8 cellular contexts compared by ENCODE assay signal in the genomic region with DNA sequence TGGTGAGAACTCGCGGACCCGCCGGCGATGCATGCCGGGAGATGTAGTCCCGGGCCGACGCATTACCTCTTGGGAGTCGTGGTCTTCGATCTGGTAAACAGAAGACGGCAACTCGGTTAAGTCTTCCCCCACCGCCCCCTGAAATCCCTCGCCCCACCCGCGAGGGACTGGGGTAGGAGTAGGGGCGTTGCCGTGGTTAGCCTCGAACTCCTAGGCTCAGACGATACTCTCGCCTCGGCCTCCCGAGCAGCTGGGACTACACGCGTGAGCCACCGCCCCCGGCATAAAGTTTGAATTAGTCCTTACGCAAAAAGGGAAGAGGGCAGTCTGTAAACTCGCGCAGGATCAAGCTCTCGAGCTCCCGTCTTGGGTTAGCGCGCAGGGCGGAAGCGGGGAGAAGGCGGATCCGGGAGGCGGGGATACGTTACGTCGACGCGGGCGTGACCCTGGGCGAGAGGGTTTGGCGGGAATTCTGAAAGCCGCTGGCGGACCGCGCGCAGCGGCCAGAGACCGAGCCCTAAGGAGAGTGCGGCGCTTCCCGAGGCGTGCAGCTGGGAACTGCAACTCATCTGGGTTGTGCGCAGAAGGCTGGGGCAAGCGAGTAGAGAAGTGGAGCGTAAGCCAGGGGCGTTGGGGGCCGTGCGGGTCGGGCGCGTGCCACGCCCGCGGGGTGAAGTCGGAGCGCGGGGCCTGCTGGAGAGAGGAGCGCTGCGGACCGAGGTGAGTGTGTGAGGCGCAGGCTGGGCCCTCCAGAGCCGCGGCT. TPM values are rescaled to one million over a fixed set of nuclear protein-coding genes. Genes with fewer than 3 reads are reported as not detected.
DNase-seq lines count a peak whose midpoint lies in the region; ATAC-seq and TF ChIP-seq lines count a peak whose summit lies in the region.

Gene RAD51, plus strand, starts transcription at position 469 of the 763 bp plus-strand sequence. CDS start 3,585 bp downstream, outside the sequence.

- no peak for TF ChIP-seq CTCF in BJ (IDR thresholded peaks at IDR 0.05; ENCODE audit: insufficient read depth, low read depth, low read length)
- TF ChIP-seq CTCF in choroid plexus epithelial cell (conservative IDR thresholded peaks at IDR 0.05; ENCODE audit: low read depth, low read length) = no peak

- peak; percentile 77 for DNase-seq in BJ (ENCODE audit: low read depth)
- DNase-seq in GM19240 (ENCODE audit: insufficient read length, low spot score) = peak; percentile 80
- DNase-seq in NCI-H524 treated with DMSO at 0.1 percent for 48 hours (lab: John Stamatoyannopoulos, UW) = peak; percentile 81
- peak; percentile 88 to 91 for DNase-seq in activated CD4-positive, alpha-beta T cell treated with anti-CD3 and anti-CD28 coated beads for 4 hours
- DNase-seq in choroid plexus epithelial cell (ENCODE audit: low read depth) = peak; percentile 97
- DNase-seq in kidney tubule cell (ENCODE audit: low spot score) = peak; percentile 95
- DNase-seq in stimulated activated CD4-positive, alpha-beta T cell treated with anti-CD3 and anti-CD28 coated beads, Interleukin-1b, Interleukin-23, amount 100 ng/mL, for 1 hour (ENCODE audit: low read depth in 2 of 2) = peak; percentile 72 to 83

- no peaks in the 10 kb centered on the region for H3K36me3 ChIP-seq in BJ (ENCODE audit: control insufficient read depth, insufficient read depth, low read length)

- H3K4me3 ChIP-seq in BJ (ENCODE audit: low read depth, low read length) (peak within 1 kb of the TSS; percentile 89), choroid plexus epithelial cell (ENCODE audit: low read depth, low read length) (peak within 1 kb of the TSS; percentile 98)

- ATAC-seq in HG03457 (IDR thresholded peaks at IDR 0.05; ENCODE audit: unreplicated experiment) = peak; percentile 77

- POLR2A ChIA-PET in BJ (lab: Charles Lee) = interaction anchor here (0.6 kb wide), 2 partner anchors 17 to 459 kb away, joined by 3 read pairs; no protein-coding TSS in a partner anchor

- no peaks in the 10 kb centered on the region for H3K27me3 ChIP-seq in BJ (ENCODE audit: control insufficient read depth, insufficient read depth, low read length)

- CTCF ChIA-PET in BJ (lab: Yijun Ruan, JAX) = interaction anchor here (0.7 to 2.4 kb wide), 7 partner anchors 16 to 199 kb away, joined by 3 to 12 read pairs (median 3); partner anchors contain the start of gene VPS18

RNA-seq across cellular contexts. Expression of gene RAD51, which starts in this region (rescaled TPM):
- polyA plus RNA-seq in BJ (2011; rRNA removed) = 8.9 TPM in 2 replicates
- 6.6 and 9.0 TPM in 2 replicates for polyA minus RNA-seq in BJ (2011; rRNA and poly(A)+ RNA removed)

Comparison
In these comparisons a context has a peak if more than half of its experiments do, and no peak if none do; other contexts are left out.
1. Peak in every context shown above with its lines: DNase-seq, ATAC-seq and H3K4me3 ChIP-seq.